Comparison of ENCODE assay signal across 1 cellular context in genomic region chr17:7214300-7215135, GRCh38.
TF ChIP-seq lines count a peak whose summit lies in the region.

No MANE protein-coding gene starts in this region.

TF ChIP-seq in K562, 482 proteins besides CTCF, POLR2A, EP300 and RAD21 (continues in another document):
- no peak for TF ChIP-seq MITF (IDR thresholded peaks at IDR 0.05)
- no peak for TF ChIP-seq ATF1 (CRISPR knock-in tag; IDR thresholded peaks at IDR 0.05)
- TF ChIP-seq ATF1 (tag; IDR thresholded peaks at IDR 0.05): peak; percentile 64
- no peak for TF ChIP-seq POU5F1 (IDR thresholded peaks at IDR 0.05; ENCODE audit: borderline replicate concordance, low read depth, low read length, partially characterized antibody)
- no peak for TF ChIP-seq KDM4B (IDR thresholded peaks at IDR 0.05; ENCODE audit: borderline replicate concordance in 2 of 2, low read depth in 1 of 2)
- TF ChIP-seq HDAC2 (IDR thresholded peaks at IDR 0.05): peak; percentile 86
- no peak for TF ChIP-seq ZNF436 (CRISPR knock-in tag; IDR thresholded peaks at IDR 0.05)
- TF ChIP-seq GABPA (tag; conservative IDR thresholded peaks at IDR 0.05; ENCODE audit: low read depth): no peak; the same call in 1 of the 2 replicates
- no peak for TF ChIP-seq ZNF431 (CRISPR knock-in tag; IDR thresholded peaks at IDR 0.05)
- TF ChIP-seq SRF (CRISPR knock-in tag; IDR thresholded peaks at IDR 0.05): peak in 1 of 2 experiments; percentile 80; a peak in 1 of 4 replicates
- no peak for TF ChIP-seq CBX8 (IDR thresholded peaks at IDR 0.05; ENCODE audit: borderline replicate concordance, extremely low read depth, low read depth, low read length, poor library complexity, severe bottlenecking)
- no peak for TF ChIP-seq ZFPM2 (CRISPR knock-in tag; IDR thresholded peaks at IDR 0.05)
- peak; percentile 28 to 31 for TF ChIP-seq NRF1 (conservative IDR thresholded peaks at IDR 0.05 in 1 of 2, IDR thresholded peaks at IDR 0.05 in 1 of 2)
- no peak for TF ChIP-seq SUPT5H (IDR thresholded peaks at IDR 0.05)
- TF ChIP-seq RNF219 (CRISPR knock-in tag; IDR thresholded peaks at IDR 0.05): no peak
- TF ChIP-seq, protein P1, sequence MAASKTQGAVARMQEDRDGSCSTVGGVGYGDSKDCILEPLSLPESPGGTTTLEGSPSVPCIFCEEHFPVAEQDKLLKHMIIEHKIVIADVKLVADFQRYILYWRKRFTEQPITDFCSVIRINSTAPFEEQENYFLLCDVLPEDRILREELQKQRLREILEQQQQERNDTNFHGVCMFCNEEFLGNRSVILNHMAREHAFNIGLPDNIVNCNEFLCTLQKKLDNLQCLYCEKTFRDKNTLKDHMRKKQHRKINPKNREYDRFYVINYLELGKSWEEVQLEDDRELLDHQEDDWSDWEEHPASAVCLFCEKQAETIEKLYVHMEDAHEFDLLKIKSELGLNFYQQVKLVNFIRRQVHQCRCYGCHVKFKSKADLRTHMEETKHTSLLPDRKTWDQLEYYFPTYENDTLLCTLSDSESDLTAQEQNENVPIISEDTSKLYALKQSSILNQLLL (CRISPR knock-in tag; IDR thresholded peaks at IDR 0.05; ENCODE audit: borderline replicate concordance): no peak
- TF ChIP-seq, protein P2, sequence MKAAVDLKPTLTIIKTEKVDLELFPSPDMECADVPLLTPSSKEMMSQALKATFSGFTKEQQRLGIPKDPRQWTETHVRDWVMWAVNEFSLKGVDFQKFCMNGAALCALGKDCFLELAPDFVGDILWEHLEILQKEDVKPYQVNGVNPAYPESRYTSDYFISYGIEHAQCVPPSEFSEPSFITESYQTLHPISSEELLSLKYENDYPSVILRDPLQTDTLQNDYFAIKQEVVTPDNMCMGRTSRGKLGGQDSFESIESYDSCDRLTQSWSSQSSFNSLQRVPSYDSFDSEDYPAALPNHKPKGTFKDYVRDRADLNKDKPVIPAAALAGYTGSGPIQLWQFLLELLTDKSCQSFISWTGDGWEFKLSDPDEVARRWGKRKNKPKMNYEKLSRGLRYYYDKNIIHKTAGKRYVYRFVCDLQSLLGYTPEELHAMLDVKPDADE (conservative IDR thresholded peaks at IDR 0.05; ENCODE audit: control insufficient read depth, low read depth, low read length): peak; percentile 93
- TF ChIP-seq, protein P3, sequence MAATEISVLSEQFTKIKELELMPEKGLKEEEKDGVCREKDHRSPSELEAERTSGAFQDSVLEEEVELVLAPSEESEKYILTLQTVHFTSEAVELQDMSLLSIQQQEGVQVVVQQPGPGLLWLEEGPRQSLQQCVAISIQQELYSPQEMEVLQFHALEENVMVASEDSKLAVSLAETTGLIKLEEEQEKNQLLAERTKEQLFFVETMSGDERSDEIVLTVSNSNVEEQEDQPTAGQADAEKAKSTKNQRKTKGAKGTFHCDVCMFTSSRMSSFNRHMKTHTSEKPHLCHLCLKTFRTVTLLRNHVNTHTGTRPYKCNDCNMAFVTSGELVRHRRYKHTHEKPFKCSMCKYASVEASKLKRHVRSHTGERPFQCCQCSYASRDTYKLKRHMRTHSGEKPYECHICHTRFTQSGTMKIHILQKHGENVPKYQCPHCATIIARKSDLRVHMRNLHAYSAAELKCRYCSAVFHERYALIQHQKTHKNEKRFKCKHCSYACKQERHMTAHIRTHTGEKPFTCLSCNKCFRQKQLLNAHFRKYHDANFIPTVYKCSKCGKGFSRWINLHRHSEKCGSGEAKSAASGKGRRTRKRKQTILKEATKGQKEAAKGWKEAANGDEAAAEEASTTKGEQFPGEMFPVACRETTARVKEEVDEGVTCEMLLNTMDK (IDR thresholded peaks at IDR 0.05; ENCODE audit: borderline replicate concordance, insufficient read depth, low read depth, low read length, poor library complexity, severe bottlenecking): peak; percentile 84
- TF ChIP-seq SOX6 (IDR thresholded peaks at IDR 0.05): no peak
- no peak for TF ChIP-seq FOXJ2 (tag; IDR thresholded peaks at IDR 0.05)
- TF ChIP-seq, protein P4, sequence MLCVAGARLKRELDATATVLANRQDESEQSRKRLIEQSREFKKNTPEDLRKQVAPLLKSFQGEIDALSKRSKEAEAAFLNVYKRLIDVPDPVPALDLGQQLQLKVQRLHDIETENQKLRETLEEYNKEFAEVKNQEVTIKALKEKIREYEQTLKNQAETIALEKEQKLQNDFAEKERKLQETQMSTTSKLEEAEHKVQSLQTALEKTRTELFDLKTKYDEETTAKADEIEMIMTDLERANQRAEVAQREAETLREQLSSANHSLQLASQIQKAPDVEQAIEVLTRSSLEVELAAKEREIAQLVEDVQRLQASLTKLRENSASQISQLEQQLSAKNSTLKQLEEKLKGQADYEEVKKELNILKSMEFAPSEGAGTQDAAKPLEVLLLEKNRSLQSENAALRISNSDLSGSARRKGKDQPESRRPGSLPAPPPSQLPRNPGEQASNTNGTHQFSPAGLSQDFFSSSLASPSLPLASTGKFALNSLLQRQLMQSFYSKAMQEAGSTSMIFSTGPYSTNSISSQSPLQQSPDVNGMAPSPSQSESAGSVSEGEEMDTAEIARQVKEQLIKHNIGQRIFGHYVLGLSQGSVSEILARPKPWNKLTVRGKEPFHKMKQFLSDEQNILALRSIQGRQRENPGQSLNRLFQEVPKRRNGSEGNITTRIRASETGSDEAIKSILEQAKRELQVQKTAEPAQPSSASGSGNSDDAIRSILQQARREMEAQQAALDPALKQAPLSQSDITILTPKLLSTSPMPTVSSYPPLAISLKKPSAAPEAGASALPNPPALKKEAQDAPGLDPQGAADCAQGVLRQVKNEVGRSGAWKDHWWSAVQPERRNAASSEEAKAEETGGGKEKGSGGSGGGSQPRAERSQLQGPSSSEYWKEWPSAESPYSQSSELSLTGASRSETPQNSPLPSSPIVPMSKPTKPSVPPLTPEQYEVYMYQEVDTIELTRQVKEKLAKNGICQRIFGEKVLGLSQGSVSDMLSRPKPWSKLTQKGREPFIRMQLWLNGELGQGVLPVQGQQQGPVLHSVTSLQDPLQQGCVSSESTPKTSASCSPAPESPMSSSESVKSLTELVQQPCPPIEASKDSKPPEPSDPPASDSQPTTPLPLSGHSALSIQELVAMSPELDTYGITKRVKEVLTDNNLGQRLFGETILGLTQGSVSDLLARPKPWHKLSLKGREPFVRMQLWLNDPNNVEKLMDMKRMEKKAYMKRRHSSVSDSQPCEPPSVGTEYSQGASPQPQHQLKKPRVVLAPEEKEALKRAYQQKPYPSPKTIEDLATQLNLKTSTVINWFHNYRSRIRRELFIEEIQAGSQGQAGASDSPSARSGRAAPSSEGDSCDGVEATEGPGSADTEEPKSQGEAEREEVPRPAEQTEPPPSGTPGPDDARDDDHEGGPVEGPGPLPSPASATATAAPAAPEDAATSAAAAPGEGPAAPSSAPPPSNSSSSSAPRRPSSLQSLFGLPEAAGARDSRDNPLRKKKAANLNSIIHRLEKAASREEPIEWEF (CRISPR knock-in tag; IDR thresholded peaks at IDR 0.05): no peak
- TF ChIP-seq, protein P5, sequence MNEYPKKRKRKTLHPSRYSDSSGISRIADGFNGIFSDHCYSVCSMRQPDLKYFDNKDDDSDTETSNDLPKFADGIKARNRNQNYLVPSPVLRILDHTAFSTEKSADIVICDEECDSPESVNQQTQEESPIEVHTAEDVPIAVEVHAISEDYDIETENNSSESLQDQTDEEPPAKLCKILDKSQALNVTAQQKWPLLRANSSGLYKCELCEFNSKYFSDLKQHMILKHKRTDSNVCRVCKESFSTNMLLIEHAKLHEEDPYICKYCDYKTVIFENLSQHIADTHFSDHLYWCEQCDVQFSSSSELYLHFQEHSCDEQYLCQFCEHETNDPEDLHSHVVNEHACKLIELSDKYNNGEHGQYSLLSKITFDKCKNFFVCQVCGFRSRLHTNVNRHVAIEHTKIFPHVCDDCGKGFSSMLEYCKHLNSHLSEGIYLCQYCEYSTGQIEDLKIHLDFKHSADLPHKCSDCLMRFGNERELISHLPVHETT (CRISPR knock-in tag; conservative IDR thresholded peaks at IDR 0.05 in 1 of 2, IDR thresholded peaks at IDR 0.05 in 1 of 2): no peak; a peak in 1 of 4 replicates
- no peak for TF ChIP-seq ZC3H8 (IDR thresholded peaks at IDR 0.05)
- no peak for TF ChIP-seq TCF7L2 (IDR thresholded peaks at IDR 0.05; ENCODE audit: low read depth, low read length)
- TF ChIP-seq HMGN3 (IDR thresholded peaks at IDR 0.05; ENCODE audit: borderline replicate concordance, extremely low read depth, insufficient read length, low read depth, low read length): peak; percentile 36
- no peak for TF ChIP-seq ZNF589 (CRISPR knock-in tag; IDR thresholded peaks at IDR 0.05; ENCODE audit: low read depth)
- TF ChIP-seq SMAD3 (CRISPR knock-in tag; conservative IDR thresholded peaks at IDR 0.05): no peak
- TF ChIP-seq DMBX1 (CRISPR knock-in tag; IDR thresholded peaks at IDR 0.05; ENCODE audit: borderline replicate concordance): no peak
- TF ChIP-seq ASH1L (IDR thresholded peaks at IDR 0.05; ENCODE audit: borderline replicate concordance, low read depth, partially characterized antibody): no peak
- no peak for TF ChIP-seq USF1 (CRISPR knock-in tag; IDR thresholded peaks at IDR 0.05)
- TF ChIP-seq ZNF740 (CRISPR knock-in tag; IDR thresholded peaks at IDR 0.05): no peak
- no peak for TF ChIP-seq ZNF740 (tag; IDR thresholded peaks at IDR 0.05)
- TF ChIP-seq DIDO1 (tag; IDR thresholded peaks at IDR 0.05; ENCODE audit: low read depth): no peak
- TF ChIP-seq FOXA3 (CRISPR knock-in tag; conservative IDR thresholded peaks at IDR 0.05 in 1 of 2, IDR thresholded peaks at IDR 0.05 in 1 of 2): no peak
- no peak for TF ChIP-seq NELFE (IDR thresholded peaks at IDR 0.05; ENCODE audit: insufficient read depth, insufficient read length)
- TF ChIP-seq ZNF644 (tag; IDR thresholded peaks at IDR 0.05; ENCODE audit: low read depth): no peak
- no peak for TF ChIP-seq KAT2B (IDR thresholded peaks at IDR 0.05; ENCODE audit: low read depth, low read length)
- TF ChIP-seq, protein P6, sequence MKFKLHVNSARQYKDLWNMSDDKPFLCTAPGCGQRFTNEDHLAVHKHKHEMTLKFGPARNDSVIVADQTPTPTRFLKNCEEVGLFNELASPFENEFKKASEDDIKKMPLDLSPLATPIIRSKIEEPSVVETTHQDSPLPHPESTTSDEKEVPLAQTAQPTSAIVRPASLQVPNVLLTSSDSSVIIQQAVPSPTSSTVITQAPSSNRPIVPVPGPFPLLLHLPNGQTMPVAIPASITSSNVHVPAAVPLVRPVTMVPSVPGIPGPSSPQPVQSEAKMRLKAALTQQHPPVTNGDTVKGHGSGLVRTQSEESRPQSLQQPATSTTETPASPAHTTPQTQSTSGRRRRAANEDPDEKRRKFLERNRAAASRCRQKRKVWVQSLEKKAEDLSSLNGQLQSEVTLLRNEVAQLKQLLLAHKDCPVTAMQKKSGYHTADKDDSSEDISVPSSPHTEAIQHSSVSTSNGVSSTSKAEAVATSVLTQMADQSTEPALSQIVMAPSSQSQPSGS (CRISPR knock-in tag; IDR thresholded peaks at IDR 0.05): no peak
- TF ChIP-seq ZNF274 (IDR thresholded peaks at IDR 0.05; ENCODE audit: borderline replicate concordance, low read depth, low read length): no peak
- TF ChIP-seq NR1H2 (CRISPR knock-in tag; IDR thresholded peaks at IDR 0.05): no peak
- TF ChIP-seq, protein P7, sequence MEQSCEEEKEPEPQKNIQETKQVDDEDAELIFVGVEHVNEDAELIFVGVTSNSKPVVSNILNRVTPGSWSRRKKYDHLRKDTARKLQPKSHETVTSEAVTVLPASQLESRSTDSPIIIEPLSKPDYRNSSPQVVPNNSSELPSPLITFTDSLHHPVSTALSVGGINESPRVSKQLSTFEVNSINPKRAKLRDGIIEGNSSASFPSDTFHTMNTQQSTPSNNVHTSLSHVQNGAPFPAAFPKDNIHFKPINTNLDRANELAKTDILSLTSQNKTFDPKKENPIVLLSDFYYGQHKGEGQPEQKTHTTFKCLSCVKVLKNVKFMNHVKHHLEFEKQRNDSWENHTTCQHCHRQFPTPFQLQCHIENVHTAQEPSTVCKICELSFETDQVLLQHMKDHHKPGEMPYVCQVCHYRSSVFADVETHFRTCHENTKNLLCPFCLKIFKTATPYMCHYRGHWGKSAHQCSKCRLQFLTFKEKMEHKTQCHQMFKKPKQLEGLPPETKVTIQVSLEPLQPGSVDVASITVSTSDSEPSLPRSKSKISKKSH (CRISPR knock-in tag; IDR thresholded peaks at IDR 0.05): no peak
